Comparison of ENCODE assay signal across 1 cellular context in genomic region chr2:137829251-137829650, GRCh38.
TF ChIP-seq lines count a peak whose summit lies in the region.

No MANE protein-coding gene starts in this region.

TF ChIP-seq in GM23338, 12 proteins besides CTCF, POLR2A, EP300 and RAD21 (continued from another document):
- no peak for TF ChIP-seq ZNF462 (CRISPR knock-in tag; IDR thresholded peaks at IDR 0.05)
- no peak for TF ChIP-seq POLR2AphosphoS5 (IDR thresholded peaks at IDR 0.05; ENCODE audit: low read depth)
- no peak for TF ChIP-seq NANOG (IDR thresholded peaks at IDR 0.05; ENCODE audit: borderline replicate concordance)
